ENCODE assay signal across 13 cellular contexts in the genomic region with DNA sequence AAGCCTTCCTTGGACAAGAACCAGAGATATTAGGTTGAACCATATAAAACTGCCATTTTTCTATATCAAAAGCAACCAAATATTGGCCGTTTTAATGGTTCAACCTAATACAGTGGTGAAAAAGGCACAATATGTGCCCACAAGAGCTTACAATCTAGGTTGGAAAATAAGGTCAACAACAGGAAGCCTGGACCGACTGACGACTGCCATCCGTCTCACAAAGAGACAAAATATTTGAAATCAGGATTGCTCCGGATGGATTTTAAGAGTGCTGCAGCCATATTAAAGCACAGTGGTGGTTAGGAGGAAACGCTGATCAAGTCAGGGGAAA. TPM values are rescaled to one million over a fixed set of nuclear protein-coding genes. Genes with fewer than 3 reads are reported as not detected.
DNase-seq lines count a peak whose midpoint lies in the region; ATAC-seq, FAIRE-seq and TF ChIP-seq lines count a peak whose summit lies in the region.
"Had no signal": no experiment of that assay in that cellular context is flagged by ENCODE, and none has a peak within 500 bp of the region (broad histone marks: within the 10 kb centered on the region; RNA-seq: fewer than 3 reads in every experiment).

No MANE protein-coding gene starts in this region.

- TF ChIP-seq CTCF in Loucy (conservative IDR thresholded peaks at IDR 0.05; ENCODE audit: low read length) (no peak), HepG2 (CRISPR knock-in tag; IDR thresholded peaks at IDR 0.05) (no peak), stomach (IDR thresholded peaks at IDR 0.05) (no peak)

- TF ChIP-seq EP300 in HepG2 (IDR thresholded peaks at IDR 0.05; ENCODE audit: low read depth in 2 of 2, low read length in 2 of 2) (no peak), HepG2 (CRISPR knock-in tag; IDR thresholded peaks at IDR 0.05; ENCODE audit: borderline replicate concordance) (no peak), stomach (IDR thresholded peaks at IDR 0.05) (no peak)

- peaks cover 19 to 25% (median 21%) of the 10 kb centered on the region in 3 donors for H3K4me1 Mint-ChIP-seq in CD8-positive, alpha-beta memory T cell

- H4K20me1 ChIP-seq in Loucy (ENCODE audit: insufficient read depth, low read length, poor library complexity, severe bottlenecking) (no peaks in the 10 kb centered on the region), HepG2 (ENCODE audit: insufficient read depth, low read length) (peaks cover 46% of the 10 kb centered on the region)

- no TSS peak for BruUV-seq in HepG2 (replicated peaks; lab: Mats Ljungman, UMichigan)

- 11% methylated on average over 6 of the region's 6 CpGs for WGBS in HepG2 (ENCODE audit: low lambda C conversion rate)
- WGBS in stomach, 5 donors: 52 to 60% (median 54%) methylated on average over 6 of the region's 6 CpGs

- no peaks in the 10 kb centered on the region for H3K9me3 Mint-ChIP-seq in CD8-positive, alpha-beta memory T cell

- POLR2A ChIA-PET in CD8-positive, alpha-beta memory T cell (lab: Charles Lee): interaction anchor here (0.9 to 1.3 kb wide), 3 partner anchors 44 to 170 kb away, joined by 3 to 5 read pairs (median 4); partner anchors contain the start of genes DNAJB11 and EIF4A2
- POLR2A ChIA-PET in HepG2 (lab: Yijun Ruan, JAX): interaction anchor here (1.2 to 27.1 kb wide), 11 partner anchors 11 to 213 kb away, joined by 3 to 854 read pairs (median 7); partner anchors contain the start of genes DNAJB11, EIF4A2 and TBCCD1

- peak overlapping the region in 7 of 8 donors; percentile 0 to 90 (median 58) for H3K27ac Mint-ChIP-seq in CD8-positive, alpha-beta memory T cell
- H3K27ac Mint-ChIP-seq: CD14-positive monocyte had no signal

- peak overlapping the region; percentile 62 for H3K4me2 ChIP-seq in Loucy (ENCODE audit: low read depth, low read length, poor library complexity, severe bottlenecking)
- peak overlapping the region; percentile 92 for H3K4me2 ChIP-seq in HepG2 (ENCODE audit: low read depth, low read length)

- H3K79me2 ChIP-seq in Loucy (ENCODE audit: insufficient read depth, low read length) (no peaks in the 10 kb centered on the region), HepG2 (ENCODE audit: insufficient read depth, low read length) (peaks cover 31% of the 10 kb centered on the region)

- H3K27me3 Mint-ChIP-seq in CD8-positive, alpha-beta memory T cell: peaks cover 22 to 34% of the 10 kb centered on the region in 2 donors

- H3K27me3 ChIP-seq in CD8-positive, alpha-beta memory T cell (ENCODE audit: insufficient read depth, low read length, poor library complexity, severe bottlenecking): peaks cover 15% of the 10 kb centered on the region
- no peaks in the 10 kb centered on the region for H3K27me3 ChIP-seq in Loucy (ENCODE audit: insufficient read depth, low read length, poor library complexity, severe bottlenecking)
- H3K27me3 ChIP-seq in HepG2 (ENCODE audit: control insufficient read depth in 1 of 2, insufficient read depth in 2 of 2, low read length in 2 of 2): no peaks in the 10 kb centered on the region; a peak in 1 of 5 replicates
- H3K27me3 ChIP-seq in stomach: peaks cover 0 to 48% (median 10%) of the 10 kb centered on the region in 3 donors

- no peaks in the 10 kb centered on the region for H3K36me3 Mint-ChIP-seq in CD8-positive, alpha-beta memory T cell
- H3K36me3 Mint-ChIP-seq: CD14-positive monocyte had no signal

- no peaks in the 10 kb centered on the region for H3F3A ChIP-seq in Loucy (ENCODE audit: low read depth)

- in situ Hi-C loops in HepG2 (cut with HindIII; ENCODE audit: extremely low pct_ligation_motif_present, low pct_unique_long_range_greater_than_20kb): loop anchor here (10.0 kb wide), 1 partner anchor 141 kb away; no protein-coding TSS in a partner anchor

- no peak for TF ChIP-seq POLR2A in HepG2 (IDR thresholded peaks at IDR 0.05; ENCODE audit: insufficient read depth in 1 of 2, low read depth in 2 of 2, low read length in 2 of 2)
- no peak for TF ChIP-seq POLR2A in stomach (IDR thresholded peaks at IDR 0.05)

- H3K36me3 ChIP-seq in CD8-positive, alpha-beta memory T cell (ENCODE audit: insufficient read depth, low read length): no peaks in the 10 kb centered on the region
- H3K36me3 ChIP-seq in Loucy (ENCODE audit: insufficient read depth, low read length): no peaks in the 10 kb centered on the region
- peaks cover 16 to 42% of the 10 kb centered on the region in 2 experiments for H3K36me3 ChIP-seq in HepG2 (replicated peaks in 1 of 2; ENCODE audit: control insufficient read depth in 1 of 2, insufficient read depth in 2 of 2, low read length in 2 of 2)
- H3K36me3 ChIP-seq in stomach: no peaks in the 10 kb centered on the region
- H3K36me3 ChIP-seq: gastroesophageal sphincter, neutrophil, sigmoid colon, upper lobe of right lung, WERI-Rb-1 had no signal

- H3K9me2 ChIP-seq in Loucy (replicated peaks; ENCODE audit: low read depth, low read length): no peaks in the 10 kb centered on the region

- TF ChIP-seq RAD21 in HepG2 (CRISPR knock-in tag; IDR thresholded peaks at IDR 0.05): no peak

- H3K4me3 Mint-ChIP-seq in CD8-positive, alpha-beta memory T cell: peak overlapping the region; percentile 8 to 84 (median 55)

- CTCF ChIA-PET in CD8-positive, alpha-beta memory T cell (lab: Charles Lee): interaction anchor here (0.6 to 9.2 kb wide), 31 partner anchors 9 to 1101 kb away, joined by 3 to 217 read pairs (median 4); partner anchors contain the start of genes DNAJB11 and EIF4A2
- CTCF ChIA-PET in HepG2 (lab: Yijun Ruan, JAX; ENCODE audit: low intra/inter-chr PET ratio, low total read pairs): interaction anchor here (1.3 to 2.7 kb wide), 3 partner anchors 25 to 207 kb away, joined by 5 to 20 read pairs (median 8); no protein-coding TSS in a partner anchor

- peak overlapping the region; percentile 48 for H3K4me3 ChIP-seq in CD8-positive, alpha-beta memory T cell (ENCODE audit: low read length)
- H3K4me3 ChIP-seq in Loucy (ENCODE audit: low read length, poor library complexity, severe bottlenecking) (no peak overlapping the region), HepG2 (replicated peaks in 1 of 3; ENCODE audit: insufficient read depth in 1 of 3, low read depth in 2 of 3, low read length in 3 of 3) (peak overlapping the region; percentile 74 to 82 (median 76)), stomach (no peak overlapping the region)
- H3K4me3 ChIP-seq: gastroesophageal sphincter, sigmoid colon, upper lobe of right lung had no signal

- H3K4me1 ChIP-seq in CD8-positive, alpha-beta memory T cell (ENCODE audit: insufficient read depth, low read length): peaks cover 13% of the 10 kb centered on the region
- H3K4me1 ChIP-seq in Loucy (ENCODE audit: insufficient read depth, low read length, poor library complexity, severe bottlenecking): peaks cover 8% of the 10 kb centered on the region
- peaks cover 83% of the 10 kb centered on the region for H3K4me1 ChIP-seq in HepG2 (ENCODE audit: insufficient read depth, low read length)
- H3K4me1 ChIP-seq in stomach: peaks cover 4 to 19% (median 14%) of the 10 kb centered on the region in 4 donors
- H3K4me1 ChIP-seq: upper lobe of right lung had no signal

- DNase-seq in CD8-positive, alpha-beta memory T cell: no peak
- DNase-seq in HepG2 (ENCODE audit: low spot score) (no peak), NCI-H2107 (lab: John Stamatoyannopoulos, UW) (no peak), stomach (no peak)
- DNase-seq: amniotic stem cell had no signal

- no peak overlapping the region for H3K9ac ChIP-seq in Loucy (ENCODE audit: low read depth, low read length, poor library complexity, severe bottlenecking)
- peak overlapping the region; percentile 86 for H3K9ac ChIP-seq in HepG2 (ENCODE audit: insufficient read depth, low read depth, low read length)

- intact Hi-C loops in HepG2 (cut with micrococcal nuclease; ENCODE audit: unreplicated experiment) (loop anchor here (1.0 to 2.0 kb wide), 3 partner anchors 25 to 207 kb away; no protein-coding TSS in a partner anchor), stomach (cut with DNase I; ENCODE audit: low total_unique reads) (no loop called here)

- no peak overlapping the region for H3K27ac ChIP-seq in CD8-positive, alpha-beta memory T cell (ENCODE audit: low read depth, low read length)
- peak overlapping the region; percentile 93 for H3K27ac ChIP-seq in HepG2 (ENCODE audit: extremely low read length, insufficient read depth, low read length)
- no peak overlapping the region for H3K27ac ChIP-seq in stomach
- H3K27ac ChIP-seq: gastroesophageal sphincter, neutrophil, sigmoid colon, upper lobe of right lung, WERI-Rb-1 had no signal

- ATAC-seq in HepG2: no peak

- peak overlapping the region; percentile 95 for H2AFZ ChIP-seq in Loucy (ENCODE audit: low read length)
- H2AFZ ChIP-seq in HepG2 (ENCODE audit: low read length): no peak overlapping the region

- FAIRE-seq in HepG2 (lab: Jason Lieb, UNC): no peak

- H3K9me3 ChIP-seq in CD8-positive, alpha-beta memory T cell (ENCODE audit: low read length): no peaks in the 10 kb centered on the region
- H3K9me3 ChIP-seq in Loucy (ENCODE audit: insufficient read depth, low read depth, low read length) (no peaks in the 10 kb centered on the region), HepG2 (ENCODE audit: low read length) (no peaks in the 10 kb centered on the region), stomach (no peaks in the 10 kb centered on the region)
- H3K9me3 ChIP-seq: gastroesophageal sphincter, neutrophil, sigmoid colon, upper lobe of right lung had no signal

RNA-seq across cellular contexts. Expression of gene AHSG, which starts 1.4 kb away (rescaled TPM):
- not detected for total RNA-seq in CD8-positive, alpha-beta memory T cell
- polyA plus RNA-seq in CD8-positive, alpha-beta memory T cell: not detected
- total RNA-seq in HepG2 (2016; rRNA removed; fragmentation: Illumina TruSeq; extraction: Trizol) (916 and 2,043 TPM in 2 replicates), stomach (under 1 TPM in 1 of 5 donors, not detected in 4; 0.92 TPM)
- total RNA-seq in HepG2 (2016; cell fraction: cytosol; rRNA removed; fragmentation: Illumina TruSeq; extraction: Trizol; ENCODE audit: low read depth): 471 and 481 TPM in 2 replicates
- total RNA-seq in HepG2 (2016; cell fraction: insoluble cytoplasmic fraction; rRNA removed; fragmentation: Illumina TruSeq; extraction: Trizol): 804 and 2,090 TPM in 2 replicates
- total RNA-seq in HepG2 (2016; cell fraction: membrane; rRNA removed; fragmentation: Illumina TruSeq; extraction: Trizol): 901 and 919 TPM in 2 replicates
- 1,485 and 1,705 TPM in 2 replicates for total RNA-seq in HepG2 (2016; cell fraction: nucleus; rRNA removed; fragmentation: Illumina TruSeq; extraction: Trizol)
- polyA plus RNA-seq in HepG2 (2011; rRNA removed) (19,152 and 25,909 TPM in 2 replicates), stomach (not detected)
- polyA plus RNA-seq in HepG2 (2011; cell fraction: cytosol; rRNA removed): 20,098 and 20,625 TPM in 2 replicates
- polyA plus RNA-seq in HepG2 (2011; cell fraction: nucleus; rRNA removed): 9,439 and 11,951 TPM in 2 replicates
- polyA plus RNA-seq in HepG2 (2012): 11,866 and 12,118 TPM in 2 replicates
- polyA plus RNA-seq in HepG2 (2016; cell fraction: cytosol; fragmentation: Illumina TruSeq; extraction: Trizol; ENCODE audit: low read depth): 786 and 806 TPM in 2 replicates
- 1,066 and 1,282 TPM in 2 replicates for polyA plus RNA-seq in HepG2 (2016; cell fraction: insoluble cytoplasmic fraction; fragmentation: Illumina TruSeq; extraction: Trizol; ENCODE audit: low read depth)
- polyA plus RNA-seq in HepG2 (2016; cell fraction: membrane; fragmentation: Illumina TruSeq; extraction: Trizol; ENCODE audit: low read depth): 1,111 and 1,147 TPM in 2 replicates
- 3,176 and 3,280 TPM in 2 replicates for polyA plus RNA-seq in HepG2 (2016; cell fraction: nucleus; fragmentation: Illumina TruSeq; extraction: Trizol; ENCODE audit: insufficient read depth, low read depth)
- 2.8 and 6,182 TPM in 2 replicates for polyA minus RNA-seq in HepG2 (2011; rRNA and poly(A)+ RNA removed; ENCODE audit: low replicate concordance)
- 4,116 and 5,679 TPM in 2 replicates for polyA minus RNA-seq in HepG2 (2011; cell fraction: cytosol; rRNA and poly(A)+ RNA removed)
- polyA minus RNA-seq in HepG2 (2011; cell fraction: nucleus; rRNA and poly(A)+ RNA removed): 1,476 and 2,466 TPM in 2 replicates
- total RNA-seq: gastroesophageal sphincter, sigmoid colon, upper lobe of right lung had no signal
- polyA plus RNA-seq: CD14-positive monocyte had no signal

RNA-seq across cellular contexts. Expression of gene FETUB, which starts 26.0 kb away (rescaled TPM):
- not detected for total RNA-seq in CD8-positive, alpha-beta memory T cell
- polyA plus RNA-seq in CD8-positive, alpha-beta memory T cell: not detected
- total RNA-seq in HepG2 (2016; rRNA removed; fragmentation: Illumina TruSeq; extraction: Trizol) (1.3 and 2.1 TPM in 2 replicates), stomach (not detected)
- total RNA-seq in HepG2 (2016; cell fraction: cytosol; rRNA removed; fragmentation: Illumina TruSeq; extraction: Trizol; ENCODE audit: low read depth): 0.18 and 0.20 TPM in 2 replicates
- 0.98 and 1.9 TPM in 2 replicates for total RNA-seq in HepG2 (2016; cell fraction: insoluble cytoplasmic fraction; rRNA removed; fragmentation: Illumina TruSeq; extraction: Trizol)
- 0.69 and 0.74 TPM in 2 replicates for total RNA-seq in HepG2 (2016; cell fraction: membrane; rRNA removed; fragmentation: Illumina TruSeq; extraction: Trizol)
- total RNA-seq in HepG2 (2016; cell fraction: nucleus; rRNA removed; fragmentation: Illumina TruSeq; extraction: Trizol): 2.6 and 3.1 TPM in 2 replicates
- polyA plus RNA-seq in HepG2 (2011; rRNA removed) (3.1 and 4.4 TPM in 2 replicates), stomach (under 1 TPM in 1 of 3 donors, not detected in 2; 0.63 TPM)
- polyA plus RNA-seq in HepG2 (2011; cell fraction: cytosol; rRNA removed): 1.9 and 2.3 TPM in 2 replicates
- 4.9 and 6.3 TPM in 2 replicates for polyA plus RNA-seq in HepG2 (2011; cell fraction: nucleus; rRNA removed)
- 3.8 and 4.3 TPM in 2 replicates for polyA plus RNA-seq in HepG2 (2012)
- polyA plus RNA-seq in HepG2 (2016; cell fraction: cytosol; fragmentation: Illumina TruSeq; extraction: Trizol; ENCODE audit: low read depth): 0.59 and 0.63 TPM in 2 replicates
- polyA plus RNA-seq in HepG2 (2016; cell fraction: insoluble cytoplasmic fraction; fragmentation: Illumina TruSeq; extraction: Trizol; ENCODE audit: low read depth): 1.4 and 1.7 TPM in 2 replicates
- polyA plus RNA-seq in HepG2 (2016; cell fraction: membrane; fragmentation: Illumina TruSeq; extraction: Trizol; ENCODE audit: low read depth): 1.0 and 1.1 TPM in 2 replicates
- polyA plus RNA-seq in HepG2 (2016; cell fraction: nucleus; fragmentation: Illumina TruSeq; extraction: Trizol; ENCODE audit: insufficient read depth, low read depth): 5.6 and 6.6 TPM in 2 replicates
- 0.28 and 1.4 TPM in 2 replicates for polyA minus RNA-seq in HepG2 (2011; rRNA and poly(A)+ RNA removed; ENCODE audit: low replicate concordance)
- polyA minus RNA-seq in HepG2 (2011; cell fraction: cytosol; rRNA and poly(A)+ RNA removed): 0.53 and 0.59 TPM in 2 replicates
- 1.6 and 2.6 TPM in 2 replicates for polyA minus RNA-seq in HepG2 (2011; cell fraction: nucleus; rRNA and poly(A)+ RNA removed)
- total RNA-seq: cerebellum, gastroesophageal sphincter, sigmoid colon, upper lobe of right lung had no signal
- polyA plus RNA-seq: CD14-positive monocyte had no signal

RNA-seq across cellular contexts. Expression of gene DNAJB11, which starts 43.7 kb away (rescaled TPM):
- total RNA-seq in CD8-positive, alpha-beta memory T cell: 10 to 100 TPM; 62.7 to 65.6 TPM
- 48.9 TPM for polyA plus RNA-seq in CD8-positive, alpha-beta memory T cell
- 62.5 and 132 TPM in 2 replicates for total RNA-seq in HepG2 (2016; rRNA removed; fragmentation: Illumina TruSeq; extraction: Trizol)
- total RNA-seq in HepG2 (2016; cell fraction: cytosol; rRNA removed; fragmentation: Illumina TruSeq; extraction: Trizol; ENCODE audit: low read depth): 16.0 and 17.0 TPM in 2 replicates
- total RNA-seq in HepG2 (2016; cell fraction: insoluble cytoplasmic fraction; rRNA removed; fragmentation: Illumina TruSeq; extraction: Trizol): 62.4 and 136 TPM in 2 replicates
- 36.7 and 36.8 TPM in 2 replicates for total RNA-seq in HepG2 (2016; cell fraction: membrane; rRNA removed; fragmentation: Illumina TruSeq; extraction: Trizol)
- 128 and 148 TPM in 2 replicates for total RNA-seq in HepG2 (2016; cell fraction: nucleus; rRNA removed; fragmentation: Illumina TruSeq; extraction: Trizol)
- 33.1 and 41.0 TPM in 2 replicates for polyA plus RNA-seq in HepG2 (2011; rRNA removed)
- polyA plus RNA-seq in HepG2 (2011; cell fraction: cytosol; rRNA removed): 21.9 and 29.6 TPM in 2 replicates
- polyA plus RNA-seq in HepG2 (2011; cell fraction: nucleus; rRNA removed): 28.9 and 34.3 TPM in 2 replicates
- polyA plus RNA-seq in HepG2 (2012): 54.2 and 72.4 TPM in 2 replicates
- 20.0 and 22.7 TPM in 2 replicates for polyA plus RNA-seq in HepG2 (2016; cell fraction: cytosol; fragmentation: Illumina TruSeq; extraction: Trizol; ENCODE audit: low read depth)
- 73.0 and 88.8 TPM in 2 replicates for polyA plus RNA-seq in HepG2 (2016; cell fraction: insoluble cytoplasmic fraction; fragmentation: Illumina TruSeq; extraction: Trizol; ENCODE audit: low read depth)
- 31.8 and 33.0 TPM in 2 replicates for polyA plus RNA-seq in HepG2 (2016; cell fraction: membrane; fragmentation: Illumina TruSeq; extraction: Trizol; ENCODE audit: low read depth)
- polyA plus RNA-seq in HepG2 (2016; cell fraction: nucleus; fragmentation: Illumina TruSeq; extraction: Trizol; ENCODE audit: insufficient read depth, low read depth): 235 and 255 TPM in 2 replicates
- polyA minus RNA-seq in HepG2 (2011; rRNA and poly(A)+ RNA removed; ENCODE audit: low replicate concordance): 9.2 and 16.4 TPM in 2 replicates
- polyA minus RNA-seq in HepG2 (2011; cell fraction: cytosol; rRNA and poly(A)+ RNA removed): 17.8 and 20.4 TPM in 2 replicates
- polyA minus RNA-seq in HepG2 (2011; cell fraction: nucleus; rRNA and poly(A)+ RNA removed): 68.4 and 76.3 TPM in 2 replicates
- 10 to 100 TPM; 17.0 to 62.1 (median 31.6) TPM for total RNA-seq in stomach
- polyA plus RNA-seq in stomach: 10 to 100 TPM; 17.7 to 33.9 (median 32.2) TPM

RNA-seq across cellular contexts. Expression of gene TBCCD1, which starts 47.1 kb away (rescaled TPM):
- 10 to 100 TPM; 17.6 to 18.3 TPM for total RNA-seq in CD8-positive, alpha-beta memory T cell
- 26.0 TPM for polyA plus RNA-seq in CD8-positive, alpha-beta memory T cell
- total RNA-seq in HepG2 (2016; rRNA removed; fragmentation: Illumina TruSeq; extraction: Trizol) (16.2 and 20.1 TPM in 2 replicates), stomach (10 to 100 TPM in 3 of 5 donors, 1 to 10 TPM in 2; 5.3 to 16.5 (median 10.4) TPM)
- total RNA-seq in HepG2 (2016; cell fraction: cytosol; rRNA removed; fragmentation: Illumina TruSeq; extraction: Trizol; ENCODE audit: low read depth): 5.6 and 6.3 TPM in 2 replicates
- total RNA-seq in HepG2 (2016; cell fraction: insoluble cytoplasmic fraction; rRNA removed; fragmentation: Illumina TruSeq; extraction: Trizol): 17.3 and 19.5 TPM in 2 replicates
- 15.5 and 15.8 TPM in 2 replicates for total RNA-seq in HepG2 (2016; cell fraction: membrane; rRNA removed; fragmentation: Illumina TruSeq; extraction: Trizol)
- 10.6 and 13.8 TPM in 2 replicates for total RNA-seq in HepG2 (2016; cell fraction: nucleus; rRNA removed; fragmentation: Illumina TruSeq; extraction: Trizol)
- polyA plus RNA-seq in HepG2 (2011; rRNA removed) (12.4 and 13.6 TPM in 2 replicates), stomach (1 to 10 TPM; 3.5 to 4.4 (median 4.0) TPM)
- polyA plus RNA-seq in HepG2 (2011; cell fraction: cytosol; rRNA removed): 6.6 and 9.6 TPM in 2 replicates
- polyA plus RNA-seq in HepG2 (2011; cell fraction: nucleus; rRNA removed): 12.0 and 13.1 TPM in 2 replicates
- polyA plus RNA-seq in HepG2 (2012): 6.3 and 7.2 TPM in 2 replicates
- 2.0 and 3.3 TPM in 2 replicates for polyA plus RNA-seq in HepG2 (2016; cell fraction: cytosol; fragmentation: Illumina TruSeq; extraction: Trizol; ENCODE audit: low read depth)
- polyA plus RNA-seq in HepG2 (2016; cell fraction: insoluble cytoplasmic fraction; fragmentation: Illumina TruSeq; extraction: Trizol; ENCODE audit: low read depth): 12.1 and 12.3 TPM in 2 replicates
- 6.4 and 8.6 TPM in 2 replicates for polyA plus RNA-seq in HepG2 (2016; cell fraction: membrane; fragmentation: Illumina TruSeq; extraction: Trizol; ENCODE audit: low read depth)
- polyA plus RNA-seq in HepG2 (2016; cell fraction: nucleus; fragmentation: Illumina TruSeq; extraction: Trizol; ENCODE audit: insufficient read depth, low read depth): 12.3 and 15.4 TPM in 2 replicates
- 15.4 and 28.0 TPM in 2 replicates for polyA minus RNA-seq in HepG2 (2011; rRNA and poly(A)+ RNA removed; ENCODE audit: low replicate concordance)
- 6.2 and 6.9 TPM in 2 replicates for polyA minus RNA-seq in HepG2 (2011; cell fraction: cytosol; rRNA and poly(A)+ RNA removed)
- 30.6 and 34.4 TPM in 2 replicates for polyA minus RNA-seq in HepG2 (2011; cell fraction: nucleus; rRNA and poly(A)+ RNA removed)

RNA-seq across cellular contexts. Expression of gene HRG, which starts 51.6 kb away (rescaled TPM):
- total RNA-seq in CD8-positive, alpha-beta memory T cell: not detected
- polyA plus RNA-seq in CD8-positive, alpha-beta memory T cell: not detected
- total RNA-seq in HepG2 (2016; rRNA removed; fragmentation: Illumina TruSeq; extraction: Trizol): 0.11 TPM in 1 of 2 replicates, not detected in the other
- total RNA-seq in HepG2 (2016; cell fraction: cytosol; rRNA removed; fragmentation: Illumina TruSeq; extraction: Trizol; ENCODE audit: low read depth): not detected in 2 replicates
- total RNA-seq in HepG2 (2016; cell fraction: insoluble cytoplasmic fraction; rRNA removed; fragmentation: Illumina TruSeq; extraction: Trizol): 0.11 TPM in 1 of 2 replicates, not detected in the other
- total RNA-seq in HepG2 (2016; cell fraction: membrane; rRNA removed; fragmentation: Illumina TruSeq; extraction: Trizol): not detected in 2 replicates
- total RNA-seq in HepG2 (2016; cell fraction: nucleus; rRNA removed; fragmentation: Illumina TruSeq; extraction: Trizol): not detected in 2 replicates
- polyA plus RNA-seq in HepG2 (2011; rRNA removed): 0.09 and 0.12 TPM in 2 replicates
- 0.07 and 0.09 TPM in 2 replicates for polyA plus RNA-seq in HepG2 (2011; cell fraction: cytosol; rRNA removed)
- 0.11 and 0.16 TPM in 2 replicates for polyA plus RNA-seq in HepG2 (2011; cell fraction: nucleus; rRNA removed)
- polyA plus RNA-seq in HepG2 (2012): 0.80 TPM in 2 replicates
- polyA plus RNA-seq in HepG2 (2016; cell fraction: cytosol; fragmentation: Illumina TruSeq; extraction: Trizol; ENCODE audit: low read depth): 0.08 TPM in 1 of 2 replicates, not detected in the other
- polyA plus RNA-seq in HepG2 (2016; cell fraction: insoluble cytoplasmic fraction; fragmentation: Illumina TruSeq; extraction: Trizol; ENCODE audit: low read depth): not detected in 2 replicates
- 0.09 TPM in 1 of 2 replicates, not detected in the other for polyA plus RNA-seq in HepG2 (2016; cell fraction: membrane; fragmentation: Illumina TruSeq; extraction: Trizol; ENCODE audit: low read depth)
- polyA plus RNA-seq in HepG2 (2016; cell fraction: nucleus; fragmentation: Illumina TruSeq; extraction: Trizol; ENCODE audit: insufficient read depth, low read depth): 0.52 TPM in 1 of 2 replicates, not detected in the other
- polyA minus RNA-seq in HepG2 (2011; rRNA and poly(A)+ RNA removed; ENCODE audit: low replicate concordance): 0.06 TPM in 1 of 2 replicates, not detected in the other
- polyA minus RNA-seq in HepG2 (2011; cell fraction: cytosol; rRNA and poly(A)+ RNA removed): not detected in 2 replicates
- polyA minus RNA-seq in HepG2 (2011; cell fraction: nucleus; rRNA and poly(A)+ RNA removed): not detected in 2 replicates
- total RNA-seq in stomach: not detected
- not detected for polyA plus RNA-seq in stomach
- total RNA-seq: cerebellum, gastroesophageal sphincter, sigmoid colon, upper lobe of right lung had no signal
- polyA plus RNA-seq: CD14-positive monocyte had no signal

Comparison
In these comparisons a context has a peak if more than half of its experiments do, and no peak if none do; other contexts are left out.
1. H3K4me3 ChIP-seq: peak in CD8-positive, alpha-beta memory T cell (single experiment) and HepG2 (3 of 3); none in Loucy (single experiment) and stomach (0 of 4).
2. RNA of gene AHSG, which starts 1.4 kb away (total RNA-seq): 471 to 2,090 TPM in HepG2; not detected in CD8-positive, alpha-beta memory T cell and 0.92 TPM in stomach; every median in the first group is over 100 times any median in the second.